Comparison of ENCODE assay signal across 20 cellular contexts in genomic region chr17:7228920-7229319, GRCh38.
"Had no signal": no experiment of that assay in that cellular context is flagged by ENCODE, and none has a peak within 500 bp of the region (broad histone marks: within the 10 kb centered on the region; RNA-seq: fewer than 3 reads in every experiment).

No MANE protein-coding gene starts in this region.

- H3K4me2 ChIP-seq: SK-N-SH had no signal

- H3K9me3 ChIP-seq: ascending aorta, sigmoid colon, SK-N-SH, thyroid gland had no signal

- H3K4me3 ChIP-seq: ascending aorta, sigmoid colon, thyroid gland had no signal

- FAIRE-seq: frontal cortex had no signal

- H3K27ac ChIP-seq: ascending aorta, parathyroid adenoma, sigmoid colon, thyroid gland had no signal

- H3K9me2 ChIP-seq: SK-N-SH had no signal

- ATAC-seq: activated T-cell treated with anti-CD3 and anti-CD28 coated beads, Interleukin-2, amount 50 U/mL, for 4 hours; natural killer cell; stimulated activated memory B cell treated with anti-CD40 and anti-IgM and Interleukin-4, amounts not matched to agents 10 μg/mL and 1 μg/mL and 100 μg/mL, for 72 hours; T-cell had no signal

- H3K27me3 ChIP-seq: ascending aorta, sigmoid colon, thyroid gland had no signal

- DNase-seq: activated CD4-positive, alpha-beta T cell treated with anti-CD3 and anti-CD28 coated beads, Interleukin-2, amount 10 ng/mL, durations not matched to agents 24 days and 14 days; activated CD4-positive, CD25-positive, alpha-beta regulatory T cell; activated CD8-positive, alpha-beta T cell treated with anti-CD3 and anti-CD28 coated beads for 36 hours; activated effector memory CD4-positive, alpha-beta T cell treated with Interleukin-2 at 50 U/mL for 16 hours; activated naive CD4-positive, alpha-beta T cell treated with anti-CD3 and anti-CD28 coated beads, Interleukin-2, amount 10 ng/mL, durations not matched to agents 7 days and 5 days; activated T-cell treated with anti-CD3 and anti-CD28 coated beads, Interleukin-2, amount 50 U/mL, for 4 hours; dermis blood vessel endothelial cell; effector memory CD4-positive, alpha-beta T cell; immature natural killer cell; natural killer cell; sigmoid colon; SK-N-SH; stimulated activated CD4-positive, alpha-beta T cell treated with anti-CD3 and anti-CD28 coated beads, Interleukin-4, amount 100 ng/mL, for 24 hours; T-cell; T-helper 9 cell; thyroid gland had no signal

- H2AFZ ChIP-seq: parathyroid adenoma had no signal
